ENCODE assay signal across 20 cellular contexts in genomic region chr2:229027353-229028115, GRCh38.
"Had no signal": no experiment of that assay in that cellular context is flagged by ENCODE, and none has a peak within 500 bp of the region (broad histone marks: within the 10 kb centered on the region; RNA-seq: fewer than 3 reads in every experiment).

No MANE protein-coding gene starts in this region.

- H3K9me3 Mint-ChIP-seq: neural progenitor cell had no signal

- H3K4me3 ChIP-seq: esophagus muscularis mucosa, gastrocnemius medialis, heart right ventricle, neural progenitor cell, prostate gland, sigmoid colon, skin epidermis, stomach, transverse colon had no signal

- H3K36me3 ChIP-seq: gastrocnemius medialis, neural progenitor cell, prostate gland, sigmoid colon had no signal

- H3K27ac Mint-ChIP-seq: effector memory CD8-positive, alpha-beta T cell; natural killer cell; neural progenitor cell had no signal

- ATAC-seq: effector memory CD8-positive, alpha-beta T cell; gastrocnemius medialis; natural killer cell had no signal

- H3K27me3 Mint-ChIP-seq: central memory CD8-positive, alpha-beta T cell; effector memory CD8-positive, alpha-beta T cell had no signal

- H3K27me3 ChIP-seq: esophagus muscularis mucosa, gastrocnemius medialis, heart right ventricle, neural progenitor cell, sigmoid colon, stomach, transverse colon had no signal

- H3K9me3 ChIP-seq: esophagus muscularis mucosa, gastrocnemius medialis, prostate gland, sigmoid colon, stomach, thoracic aorta, transverse colon had no signal

- H3K4me1 ChIP-seq: esophagus muscularis mucosa, gastrocnemius medialis, heart right ventricle, neural progenitor cell, parathyroid adenoma, prostate gland, sigmoid colon, stomach, transverse colon had no signal

- H3K36me3 Mint-ChIP-seq: neural progenitor cell had no signal

- H3K27ac ChIP-seq: epithelial cell of prostate, esophagus muscularis mucosa, gastrocnemius medialis, neural progenitor cell, parathyroid adenoma, prostate gland, sigmoid colon, skin epidermis, stomach, transverse colon had no signal

- H3K4me3 Mint-ChIP-seq: central memory CD8-positive, alpha-beta T cell; effector memory CD8-positive, alpha-beta T cell; natural killer cell; neural progenitor cell had no signal

- DNase-seq: effector memory CD8-positive, alpha-beta T cell; gastrocnemius medialis; heart right ventricle; islet precursor cell; natural killer cell; occipital lobe; sigmoid colon; stimulated activated CD4-positive, alpha-beta T cell treated with anti-CD3 and anti-CD28 coated beads, Interleukin-12 subunit alpha, Interleukin-12 subunit beta, amount 100 ng/mL, for 4 hours; stimulated activated naive CD4-positive, alpha-beta T cell; stomach; substantia nigra; transverse colon had no signal

- H3K4me1 Mint-ChIP-seq: central memory CD8-positive, alpha-beta T cell; natural killer cell; neural progenitor cell had no signal
